ENCODE assay signal across 21 cellular contexts in genomic region chr10:56586391-56586790, GRCh38.
DNase-seq lines count a peak whose midpoint lies in the region; ATAC-seq and TF ChIP-seq lines count a peak whose summit lies in the region.
"Had no signal": no experiment of that assay in that cellular context is flagged by ENCODE, and none has a peak within 500 bp of the region (broad histone marks: within the 10 kb centered on the region; RNA-seq: fewer than 3 reads in every experiment).

No MANE protein-coding gene starts in this region.

- in situ Hi-C loops in transverse colon (cut with MboI; ENCODE audit: low pct_ligation_motif_present in 1 of 4, low pct_unique_long_range_greater_than_20kb in 1 of 4, low sequenced_read_pairs in 3 of 4), result no loop called here

- no peaks in the 10 kb centered on the region for H3K36me3 Mint-ChIP-seq in nephron progenitor cell (ENCODE audit: low read depth)
- H3K36me3 Mint-ChIP-seq: activated CD4-positive, alpha-beta memory T cell treated with anti-CD3 and anti-CD28 coated beads for 36 hours; activated naive CD4-positive, alpha-beta T cell treated with anti-CD3 and anti-CD28 coated beads, Interleukin-2, amount 50 U/mL, for 72 hours; CD8-positive, alpha-beta T cell had no signal

- H3K9me3 ChIP-seq in HUES48 (ENCODE audit: control insufficient read depth, insufficient read depth, low read length) (no peaks in the 10 kb centered on the region), ectodermal cell (ENCODE audit: control insufficient read depth, low read length) (no peaks in the 10 kb centered on the region), transverse colon (no peaks in the 10 kb centered on the region)
- H3K9me3 ChIP-seq: testis had no signal

- H3K36me3 ChIP-seq in HUES48 (ENCODE audit: control insufficient read depth, insufficient read depth, low read length) (no peaks in the 10 kb centered on the region), ectodermal cell (ENCODE audit: control insufficient read depth, insufficient read depth, low read length) (no peaks in the 10 kb centered on the region), transverse colon (no peaks in the 10 kb centered on the region)
- H3K36me3 ChIP-seq: brain microvascular endothelial cell had no signal

- H3K4me3 ChIP-seq in HUES48 (ENCODE audit: low read depth, low read length) (no peak overlapping the region), ectodermal cell (ENCODE audit: insufficient read depth, low read depth, low read length) (no peak overlapping the region), transverse colon (no peak overlapping the region)
- H3K4me3 ChIP-seq: K562, testis had no signal

- ATAC-seq in HG03108 (IDR thresholded peaks at IDR 0.05; ENCODE audit: unreplicated experiment), result no peak
- ATAC-seq: activated naive CD4-positive, alpha-beta T cell treated with anti-CD3 and anti-CD28 coated beads, Interleukin-2, amount 50 U/mL, for 72 hours; CD8-positive, alpha-beta T cell; HCT116; K562 had no signal

- no peak for TF ChIP-seq CTCF in nephron progenitor cell (IDR thresholded peaks at IDR 0.05)
- no peak for TF ChIP-seq CTCF in transverse colon (IDR thresholded peaks at IDR 0.05)

- intact Hi-C loops in transverse colon (cut with DNase I; ENCODE audit: low total_unique reads), result no loop called here

- no peak overlapping the region for H3K9ac ChIP-seq in HUES48 (ENCODE audit: low read depth, low read length)

- TF ChIP-seq POLR2A in transverse colon (IDR thresholded peaks at IDR 0.05), result no peak

- H3K4me1 ChIP-seq in HUES48 (ENCODE audit: control insufficient read depth, insufficient read depth, low read length) (peaks cover 15% of the 10 kb centered on the region), ectodermal cell (ENCODE audit: control insufficient read depth, insufficient read depth, low read length) (peaks cover 5% of the 10 kb centered on the region), transverse colon (no peaks in the 10 kb centered on the region)
- H3K4me1 ChIP-seq: testis had no signal

- H3K27ac ChIP-seq in HUES48 (ENCODE audit: low read depth, low read length) (peak overlapping the region; percentile 40), ectodermal cell (ENCODE audit: insufficient read depth, low read depth, low read length, poor library complexity, severe bottlenecking) (peak overlapping the region; percentile 58), transverse colon (no peak overlapping the region)
- H3K27ac ChIP-seq: brain microvascular endothelial cell, testis had no signal

- DNase-seq in NCI-H345 treated with DMSO at 0.1 percent for 48 hours (lab: John Stamatoyannopoulos, UW; ENCODE audit: unreplicated experiment) (peak; percentile 8), nephron progenitor cell (no peak), midbrain (lab: John Stamatoyannopoulos, UW) (no peak), transverse colon (no peak)
- DNase-seq: activated B cell treated with CpG ODN at 0.5 μM for 24 hours; activated CD4-positive, alpha-beta memory T cell treated with anti-CD3 and anti-CD28 coated beads for 36 hours; activated T-cell treated with anti-CD3 and anti-CD28 coated beads, Interleukin-2, amount 50 U/mL, for 24 hours; brain microvascular endothelial cell; CD8-positive, alpha-beta T cell; dermis blood vessel endothelial cell; NCI-H2171; NCI-H82; nucleus accumbens; testis had no signal

- no peak overlapping the region for H3K4me3 Mint-ChIP-seq in nephron progenitor cell
- H3K4me3 Mint-ChIP-seq: activated B cell treated with CpG ODN at 0.5 μM for 24 hours; activated CD4-positive, alpha-beta memory T cell treated with anti-CD3 and anti-CD28 coated beads for 36 hours; activated T-cell treated with anti-CD3 and anti-CD28 coated beads, Interleukin-2, amount 50 U/mL, for 24 hours; CD8-positive, alpha-beta T cell; T-helper 1 cell treated with Interleukin-12 subunit alpha and Interleukin-12 subunit beta and Interleukin-4 antibody, amounts not matched to agents 30 μg/mL and 1 μg/mL, for 36 hours had no signal

- no peaks in the 10 kb centered on the region for H3K9me3 Mint-ChIP-seq in nephron progenitor cell
- H3K9me3 Mint-ChIP-seq: activated naive CD4-positive, alpha-beta T cell treated with anti-CD3 and anti-CD28 coated beads, Interleukin-2, amount 50 U/mL, for 72 hours; activated T-cell treated with anti-CD3 and anti-CD28 coated beads, Interleukin-2, amount 50 U/mL, for 24 hours; T-helper 1 cell treated with Interleukin-12 subunit alpha and Interleukin-12 subunit beta and Interleukin-4 antibody, amounts not matched to agents 30 μg/mL and 1 μg/mL, for 36 hours had no signal

- no peaks in the 10 kb centered on the region for H3K27me3 ChIP-seq in HUES48 (ENCODE audit: control insufficient read depth, insufficient read depth, low read length)
- H3K27me3 ChIP-seq in ectodermal cell (ENCODE audit: control insufficient read depth, insufficient read depth, low read length, poor library complexity, severe bottlenecking), result no peaks in the 10 kb centered on the region
- H3K27me3 ChIP-seq in transverse colon, result no peaks in the 10 kb centered on the region
- H3K27me3 ChIP-seq: brain microvascular endothelial cell, testis had no signal

- H3K4me1 Mint-ChIP-seq in nephron progenitor cell, result no peaks in the 10 kb centered on the region
- H3K4me1 Mint-ChIP-seq: activated B cell treated with CpG ODN at 0.5 μM for 24 hours had no signal

- no peaks in the 10 kb centered on the region for H3K27me3 Mint-ChIP-seq in nephron progenitor cell (ENCODE audit: low read depth, poor library complexity)
- H3K27me3 Mint-ChIP-seq: activated B cell treated with CpG ODN at 0.5 μM for 24 hours; activated CD4-positive, alpha-beta memory T cell treated with anti-CD3 and anti-CD28 coated beads for 36 hours; activated T-cell treated with anti-CD3 and anti-CD28 coated beads, Interleukin-2, amount 50 U/mL, for 24 hours had no signal

- no peak for TF ChIP-seq EP300 in transverse colon (IDR thresholded peaks at IDR 0.05; ENCODE audit: low read depth)

- H3K27ac Mint-ChIP-seq in nephron progenitor cell, result peak overlapping the region; percentile 39
- H3K27ac Mint-ChIP-seq: activated B cell treated with CpG ODN at 0.5 μM for 24 hours; activated CD4-positive, alpha-beta memory T cell treated with anti-CD3 and anti-CD28 coated beads for 36 hours; activated naive CD4-positive, alpha-beta T cell treated with anti-CD3 and anti-CD28 coated beads, Interleukin-2, amount 50 U/mL, for 72 hours; activated T-cell treated with anti-CD3 and anti-CD28 coated beads, Interleukin-2, amount 50 U/mL, for 24 hours; CD8-positive, alpha-beta T cell; T-helper 1 cell treated with Interleukin-12 subunit alpha and Interleukin-12 subunit beta and Interleukin-4 antibody, amounts not matched to agents 30 μg/mL and 1 μg/mL, for 36 hours had no signal

- WGBS in ectodermal cell, 2 experiments, result 51 to 56% methylated on average over 11 of the region's 11 CpGs
- 90% methylated on average over 11 of the region's 11 CpGs; no CpG with 5 or more reads in 1 of the 2 donors for WGBS in transverse colon (ENCODE audit: low coverage in 1 of 2), 2 donors

Comparison
In these comparisons a context has a peak if more than half of its experiments do, and no peak if none do; other contexts are left out.
1. H3K27ac ChIP-seq: peak in HUES48 (single experiment) and ectodermal cell (single experiment); none in transverse colon (0 of 4).